ENCODE assay signal across 8 cellular contexts in the genomic region with DNA sequence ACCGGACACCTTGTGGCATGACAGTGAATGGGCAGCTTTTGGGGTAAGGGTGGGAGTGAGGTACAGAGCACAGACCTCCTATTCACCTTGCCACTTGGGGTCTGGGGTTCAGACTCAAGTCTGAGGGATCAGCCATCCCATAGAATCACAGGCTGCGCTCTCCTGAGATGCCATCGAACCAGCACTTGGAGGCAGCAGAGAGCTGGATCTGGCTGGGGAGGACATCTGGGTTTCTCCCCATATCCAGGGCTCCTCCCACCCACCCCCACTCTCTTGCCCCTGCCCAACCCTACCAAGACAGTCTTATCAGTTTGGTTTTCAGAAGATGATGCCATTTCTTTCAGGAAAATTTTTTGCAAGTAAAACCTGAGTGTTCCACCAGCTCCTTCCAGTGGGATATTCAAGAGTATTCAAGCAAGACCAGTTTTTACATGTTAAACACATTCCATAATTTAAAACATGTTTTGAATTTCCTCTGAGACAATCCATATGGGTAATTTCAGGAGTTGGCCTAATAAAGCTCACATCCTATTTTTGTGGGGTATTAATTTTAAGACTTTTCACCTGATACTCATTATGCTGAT. TPM values are rescaled to one million over a fixed set of nuclear protein-coding genes. Genes with fewer than 3 reads are reported as not detected.
DNase-seq lines count a peak whose midpoint lies in the region; ATAC-seq and TF ChIP-seq lines count a peak whose summit lies in the region.

No MANE protein-coding gene starts in this region.

- peak; percentile 34 for TF ChIP-seq CTCF in lung (IDR thresholded peaks at IDR 0.05; ENCODE audit: control extremely low read depth, extremely low read depth)
- peak; percentile 28 to 63 for TF ChIP-seq CTCF in tibial artery (IDR thresholded peaks at IDR 0.05)

- TF ChIP-seq RAD21 in Ishikawa (IDR thresholded peaks at IDR 0.05; ENCODE audit: low read depth), result peak; percentile 83

- no peaks in the 10 kb centered on the region for H3K27me3 ChIP-seq in lung (ENCODE audit: control insufficient read depth, insufficient read depth)
- no peaks in the 10 kb centered on the region for H3K27me3 ChIP-seq in tibial artery

- H3K27ac ChIP-seq in lung (ENCODE audit: low read depth in 1 of 2, low read length in 1 of 2), result no peak overlapping the region
- no peak overlapping the region for H3K27ac ChIP-seq in tibial artery

- ATAC-seq in lung (ENCODE audit: insufficient read depth, low FRiP score), result no peak
- ATAC-seq in HG02763 (IDR thresholded peaks at IDR 0.05; ENCODE audit: unreplicated experiment), result no peak

- peak; percentile 12 for DNase-seq in NK-92 treated with Interleukin-12 subunit alpha and Interleukin-12 subunit beta, amount 100 ng/mL, for 24 hours (lab: John Stamatoyannopoulos, UW)
- DNase-seq in NK-92 (lab: John Stamatoyannopoulos, UW; ENCODE audit: unreplicated experiment), result no peak
- peak; percentile 81 for DNase-seq in SK-MEL-5 (ENCODE audit: low read depth, low spot score)
- DNase-seq in dermis microvascular lymphatic vessel endothelial cell (ENCODE audit: low read depth in 2 of 2), result peak; percentile 36 to 70
- DNase-seq in lung (ENCODE audit: low spot score), result peak; percentile 51
- DNase-seq in tibial artery, result no peak

- TF ChIP-seq EP300 in Ishikawa (IDR thresholded peaks at IDR 0.05; ENCODE audit: borderline replicate concordance), result no peak

- H3K36me3 ChIP-seq in lung (ENCODE audit: control insufficient read depth in 2 of 2, insufficient read depth in 2 of 2, low read length in 2 of 2), result no peaks in the 10 kb centered on the region
- H3K36me3 ChIP-seq in tibial artery, result no peaks in the 10 kb centered on the region

- H3K9me3 ChIP-seq in lung (ENCODE audit: control insufficient read depth in 2 of 2, insufficient read depth in 1 of 2, low read length in 1 of 2) (no peaks in the 10 kb centered on the region), tibial artery (no peaks in the 10 kb centered on the region)

- intact Hi-C loops in tibial artery (cut with DNase I; ENCODE audit: low total_unique reads), result loop anchor here (5.0 kb wide), 1 partner anchor 39 kb away; no protein-coding TSS in a partner anchor

- H3K4me1 ChIP-seq in lung (ENCODE audit: control insufficient read depth in 2 of 2, insufficient read depth in 2 of 2, low read length in 2 of 2), result no peaks in the 10 kb centered on the region
- H3K4me1 ChIP-seq in tibial artery, result no peaks in the 10 kb centered on the region

- H3K4me3 ChIP-seq in lung (no peak overlapping the region), tibial artery (no peak overlapping the region)

- in situ Hi-C loops in SK-MEL-5 (cut with HindIII; ENCODE audit: low pct_unique_long_range_greater_than_20kb, low sequenced_read_pairs), result no loop called here

- WGBS in lung, 2 donors, result 30 to 55% methylated on average over 3 of the region's 3 CpGs

TF ChIP-seq in Ishikawa, 13 proteins besides CTCF, POLR2A, EP300 and RAD21:
- TF ChIP-seq REST (IDR thresholded peaks at IDR 0.05; ENCODE audit: low read depth), result no peak
- no peak for TF ChIP-seq ZBTB7A (IDR thresholded peaks at IDR 0.05; ENCODE audit: low read depth)
- TF ChIP-seq FOXM1 (IDR thresholded peaks at IDR 0.05; ENCODE audit: borderline replicate concordance, low read depth), result no peak
- no peak for TF ChIP-seq NFIC (IDR thresholded peaks at IDR 0.05)
- TF ChIP-seq EGR1 (IDR thresholded peaks at IDR 0.05), result no peak
- no peak for TF ChIP-seq YY1 (IDR thresholded peaks at IDR 0.05; ENCODE audit: low read depth)
- no peak for TF ChIP-seq CEBPB (IDR thresholded peaks at IDR 0.05)
- no peak for TF ChIP-seq TCF12 (IDR thresholded peaks at IDR 0.05; ENCODE audit: low read depth)
- no peak for TF ChIP-seq CREB1 (IDR thresholded peaks at IDR 0.05; ENCODE audit: low read depth)
- TF ChIP-seq, protein P1, sequence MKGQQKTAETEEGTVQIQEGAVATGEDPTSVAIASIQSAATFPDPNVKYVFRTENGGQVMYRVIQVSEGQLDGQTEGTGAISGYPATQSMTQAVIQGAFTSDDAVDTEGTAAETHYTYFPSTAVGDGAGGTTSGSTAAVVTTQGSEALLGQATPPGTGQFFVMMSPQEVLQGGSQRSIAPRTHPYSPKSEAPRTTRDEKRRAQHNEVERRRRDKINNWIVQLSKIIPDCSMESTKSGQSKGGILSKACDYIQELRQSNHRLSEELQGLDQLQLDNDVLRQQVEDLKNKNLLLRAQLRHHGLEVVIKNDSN (IDR thresholded peaks at IDR 0.05), result no peak
- no peak for TF ChIP-seq TEAD4 (IDR thresholded peaks at IDR 0.05)

RNA-seq across cellular contexts. Expression of gene TEX44, which starts 29.2 kb away (rescaled TPM):
- not detected in 2 replicates for total RNA-seq in SK-MEL-5 (2014; rRNA removed; shearing (Covaris generic))
- not detected in 2 replicates for polyA plus RNA-seq in SK-MEL-5 (2015; cell fraction: cytosol; rRNA removed)
- not detected in 2 replicates for polyA plus RNA-seq in SK-MEL-5 (2015; cell fraction: nucleus; rRNA removed)
- not detected in 2 replicates for total RNA-seq in dermis microvascular lymphatic vessel endothelial cell
- not detected for total RNA-seq in lung
- polyA plus RNA-seq in lung, result not detected

RNA-seq across cellular contexts. Expression of gene NMUR1, which starts 33.2 kb away (rescaled TPM):
- 0.18 TPM in 1 of 2 replicates, not detected in the other for total RNA-seq in SK-MEL-5 (2014; rRNA removed; shearing (Covaris generic))
- polyA plus RNA-seq in SK-MEL-5 (2015; cell fraction: cytosol; rRNA removed), result 0.06 TPM in 1 of 2 replicates, not detected in the other
- not detected in 2 replicates for polyA plus RNA-seq in SK-MEL-5 (2015; cell fraction: nucleus; rRNA removed)
- total RNA-seq in dermis microvascular lymphatic vessel endothelial cell (not detected in 2 replicates), lung (1 to 10 TPM in 1 of 2 donors, under 1 TPM in 1; 0.65 to 1.2 TPM)
- polyA plus RNA-seq in lung, result under 1 TPM; 0.72 to 0.89 TPM

Comparison
In these comparisons a context has a peak if more than half of its experiments do, and no peak if none do; other contexts are left out.
1. DNase-seq: peak in NK-92 treated with Interleukin-12 subunit alpha and Interleukin-12 subunit beta, amount 100 ng/mL, for 24 hours (single experiment), SK-MEL-5 (single experiment), dermis microvascular lymphatic vessel endothelial cell (2 of 2) and lung (single experiment); none in NK-92 (single experiment) and tibial artery (0 of 2).